In the genomic region with DNA sequence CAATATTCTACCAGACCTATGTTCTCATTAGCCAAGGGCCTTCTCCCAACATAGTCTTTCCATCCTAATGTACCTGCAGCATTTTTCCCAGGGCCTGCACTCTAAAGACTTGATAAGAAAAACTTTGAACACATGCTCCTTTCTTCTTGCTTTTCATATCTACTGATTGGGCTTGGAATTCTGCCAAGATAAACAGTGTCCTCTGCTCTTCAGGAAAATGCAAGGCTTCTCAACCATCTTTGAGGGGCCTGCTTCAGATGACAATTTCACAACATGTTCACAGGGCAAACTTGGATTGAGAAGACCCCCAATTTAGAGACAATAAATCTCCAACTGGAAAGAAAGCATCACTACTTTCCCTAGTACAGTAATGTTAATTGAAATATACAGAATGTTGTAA, we compare ENCODE assay signal across 20 cellular contexts.
"Had no signal": no experiment of that assay in that cellular context is flagged by ENCODE, and none has a peak within 500 bp of the region (broad histone marks: within the 10 kb centered on the region; RNA-seq: fewer than 3 reads in every experiment).

No MANE protein-coding gene starts in this region.

- H3K4me3 ChIP-seq: lower lobe of right lung, stomach had no signal

- DNase-seq: activated CD4-positive, alpha-beta T cell treated with anti-CD3 and anti-CD28 coated beads, Interleukin-2, amount 50 U/mL, for 1 hour; activated CD4-positive, CD25-positive, alpha-beta regulatory T cell treated with anti-CD3 and anti-CD28 coated beads, Interleukin-2, amount 50 U/mL, for 72 hours; activated CD8-positive, alpha-beta memory T cell treated with anti-CD3 and anti-CD28 coated beads for 24 hours; activated CD8-positive, alpha-beta memory T cell treated with anti-CD3 and anti-CD28 coated beads, Interleukin-2, amount 50 U/mL, for 48 hours; activated effector memory CD4-positive, alpha-beta T cell treated with Interleukin-2 at 50 U/mL for 16 hours; activated naive CD4-positive, alpha-beta T cell treated with anti-CD3 and anti-CD28 coated beads, Interleukin-2, amount 10 ng/mL, durations not matched to agents 7 days and 5 days; activated naive CD8-positive, alpha-beta T cell treated with anti-CD3 and anti-CD28 coated beads, Interleukin-2, amount 50 U/mL, for 24 hours; activated T-cell treated with anti-CD3 and anti-CD28 coated beads, Interleukin-2, amount 50 U/mL, for 48 hours; anterior cingulate cortex; caudate nucleus; endodermal cell; foreskin keratinocyte; hippocampal formation; islet precursor cell; left colon; lower lobe of right lung; natural killer cell; stimulated activated CD4-positive, alpha-beta T cell treated with anti-CD3 and anti-CD28 coated beads, Interleukin-4, amount 100 ng/mL, for 24 hours; stomach; trophoblast cell had no signal
